16 cellular contexts compared by ENCODE assay signal in genomic region chr14:22488522-22489246, GRCh38.
A peak's percentile ranks its signal among the peaks of the same experiment; 100 is the strongest.
DNase-seq lines count a peak whose midpoint lies in the region; ATAC-seq and TF ChIP-seq lines count a peak whose summit lies in the region.
"Had no signal": no experiment of that assay in that cellular context is flagged by ENCODE, and none has a peak within 500 bp of the region (broad histone marks: within the 10 kb centered on the region; RNA-seq: fewer than 3 reads in every experiment).

No MANE protein-coding gene starts in this region.

- TF ChIP-seq CTCF in natural killer cell (IDR thresholded peaks at IDR 0.05) (no peak), gastrocnemius medialis (IDR thresholded peaks at IDR 0.05 in 4 of 5, conservative IDR thresholded peaks at IDR 0.05 in 1 of 5) (no peak)

- H3K27ac ChIP-seq in gastrocnemius medialis: no peak overlapping the region

- no peaks in the 10 kb centered on the region for H3K9me3 ChIP-seq in gastrocnemius medialis
- H3K9me3 ChIP-seq: SK-N-SH had no signal

- no peaks in the 10 kb centered on the region for H3K27me3 Mint-ChIP-seq in activated CD4-positive, alpha-beta T cell treated with anti-CD3 and anti-CD28 coated beads, Interleukin-2, amount 10 ng/mL, durations not matched to agents 7 days and 5 days
- H3K27me3 Mint-ChIP-seq in T-cell (no peaks in the 10 kb centered on the region), natural killer cell (ENCODE audit: low read depth in 2 of 2) (no peaks in the 10 kb centered on the region)

- H3K4me3 ChIP-seq in gastrocnemius medialis: no peak overlapping the region
- H3K4me3 ChIP-seq: skin epidermis had no signal

- H3K27me3 ChIP-seq in gastrocnemius medialis: peaks cover 7 to 15% (median 9%) of the 10 kb centered on the region in 3 donors

- peaks cover 19% of the 10 kb centered on the region for H3K4me1 Mint-ChIP-seq in activated CD4-positive, alpha-beta T cell treated with anti-CD3 and anti-CD28 coated beads, Interleukin-2, amount 10 ng/mL, durations not matched to agents 7 days and 5 days
- H3K4me1 Mint-ChIP-seq in T-cell: peaks cover 23 to 51% (median 27%) of the 10 kb centered on the region in 3 donors
- H3K4me1 Mint-ChIP-seq in natural killer cell: peaks cover 91 to 94% of the 10 kb centered on the region in 2 donors

- CTCF ChIA-PET in activated CD4-positive, alpha-beta T cell treated with anti-CD3 and anti-CD28 coated beads, Interleukin-2, amount 10 ng/mL, durations not matched to agents 7 days and 5 days (lab: Charles Lee): interaction anchor here (0.6 to 1.2 kb wide), 2 partner anchors 22 to 68 kb away, joined by 3 read pairs; no protein-coding TSS in a partner anchor
- CTCF ChIA-PET in T-cell (lab: Charles Lee): interaction anchor here in 1 of 2 donors (1.1 kb wide), 1 partner anchor 12 kb away, joined by 4 read pairs; no protein-coding TSS in a partner anchor

- no peak for TF ChIP-seq POLR2A in gastrocnemius medialis (IDR thresholded peaks at IDR 0.05)

- ATAC-seq in GM19468 (IDR thresholded peaks at IDR 0.05; ENCODE audit: extremely low read depth, unreplicated experiment) (peak; percentile 19), T-cell (replicated peaks in 1 of 4) (peak in 2 of 4 experiments; percentile 4 to 11), natural killer cell (no peak), gastrocnemius medialis (no peak), HG03039 (IDR thresholded peaks at IDR 0.05; ENCODE audit: unreplicated experiment) (no peak)

- no peaks in the 10 kb centered on the region for H3K9me3 Mint-ChIP-seq in activated CD4-positive, alpha-beta T cell treated with anti-CD3 and anti-CD28 coated beads, Interleukin-2, amount 10 ng/mL, durations not matched to agents 7 days and 5 days
- H3K9me3 Mint-ChIP-seq in T-cell (no peaks in the 10 kb centered on the region), natural killer cell (no peaks in the 10 kb centered on the region)

- DNase-seq in activated CD4-positive, alpha-beta T cell treated with anti-CD3 and anti-CD28 coated beads, Interleukin-2, amount 10 ng/mL, durations not matched to agents 7 days and 5 days: no peak
- no peak for DNase-seq in activated CD4-positive, alpha-beta T cell treated with anti-CD3 and anti-CD28 coated beads for 4 hours
- DNase-seq in T-cell: no peak
- no peak for DNase-seq in natural killer cell
- DNase-seq in gastrocnemius medialis: no peak
- DNase-seq in NCI-H1417 (lab: John Stamatoyannopoulos, UW): no peak
- DNase-seq: activated CD4-positive, alpha-beta T cell treated with anti-CD3 and anti-CD28 coated beads, Interleukin-2, amount 50 U/mL, for 4 hours; anterior cingulate cortex; DMS79; foreskin melanocyte; kidney glomerular epithelial cell; NCI-H1105 had no signal

- intact Hi-C loops in natural killer cell (cut with micrococcal nuclease): loop anchor here (5.0 kb wide), 1 partner anchor 34 kb away; no protein-coding TSS in a partner anchor
- intact Hi-C loops in gastrocnemius medialis (cut with DNase I; ENCODE audit: low total_unique reads): no loop called here

- H3K4me3 Mint-ChIP-seq in activated CD4-positive, alpha-beta T cell treated with anti-CD3 and anti-CD28 coated beads, Interleukin-2, amount 10 ng/mL, durations not matched to agents 7 days and 5 days: peak overlapping the region; percentile 85
- H3K4me3 Mint-ChIP-seq in T-cell: peak overlapping the region; percentile 84 to 87 (median 86)
- H3K4me3 Mint-ChIP-seq in natural killer cell: peak overlapping the region; percentile 45

- H3K27ac Mint-ChIP-seq in activated CD4-positive, alpha-beta T cell treated with anti-CD3 and anti-CD28 coated beads, Interleukin-2, amount 10 ng/mL, durations not matched to agents 7 days and 5 days: peak overlapping the region; percentile 88
- H3K27ac Mint-ChIP-seq in T-cell (peak overlapping the region; percentile 91 to 98), natural killer cell (peak overlapping the region; percentile 80 to 89)

- H3K4me1 ChIP-seq in gastrocnemius medialis: no peaks in the 10 kb centered on the region

- H3K36me3 Mint-ChIP-seq in activated CD4-positive, alpha-beta T cell treated with anti-CD3 and anti-CD28 coated beads, Interleukin-2, amount 10 ng/mL, durations not matched to agents 7 days and 5 days (ENCODE audit: low read depth): peaks cover 81% of the 10 kb centered on the region
- H3K36me3 Mint-ChIP-seq in T-cell (peaks cover 49% of the 10 kb centered on the region), natural killer cell (no peaks in the 10 kb centered on the region)

- POLR2A ChIA-PET in activated CD4-positive, alpha-beta T cell treated with anti-CD3 and anti-CD28 coated beads, Interleukin-2, amount 10 ng/mL, durations not matched to agents 7 days and 5 days (lab: Charles Lee): interaction anchor here (0.6 kb wide), 1 partner anchor 77 kb away, joined by 3 read pairs; no protein-coding TSS in a partner anchor
- POLR2A ChIA-PET in T-cell (lab: Charles Lee): interaction anchor here in 1 of 2 donors (0.7 kb wide), 1 partner anchor 288 kb away, joined by 3 read pairs; no protein-coding TSS in a partner anchor

- H3K36me3 ChIP-seq in gastrocnemius medialis: no peaks in the 10 kb centered on the region

- in situ Hi-C loops in gastrocnemius medialis (cut with MboI; ENCODE audit: low sequenced_read_pairs in 4 of 4): no loop called here
